Comparison of ENCODE assay signal across 28 cellular contexts in the genomic region with DNA sequence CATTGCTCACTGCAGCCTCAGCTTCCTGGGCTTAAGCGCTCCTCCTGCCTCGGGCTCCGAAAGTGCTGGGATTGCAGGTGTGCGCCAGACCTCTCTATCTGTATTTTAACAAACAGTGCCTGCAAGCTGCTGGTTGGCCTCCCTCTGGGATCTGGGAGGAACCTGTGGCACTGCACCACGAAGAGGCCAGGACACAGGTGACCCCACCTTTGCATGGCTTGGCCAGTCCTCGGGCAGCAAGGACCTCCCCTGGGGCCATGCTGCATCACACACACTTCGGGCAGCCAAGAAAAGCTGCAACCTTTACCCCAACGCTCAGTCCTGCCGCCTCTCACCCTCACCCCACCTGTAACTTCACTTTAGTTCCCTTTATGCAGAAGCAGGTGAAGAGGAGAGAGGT.
"Had no signal": no experiment of that assay in that cellular context is flagged by ENCODE, and none has a peak within 500 bp of the region (broad histone marks: within the 10 kb centered on the region; RNA-seq: fewer than 3 reads in every experiment).

No MANE protein-coding gene starts in this region.

- H3K9me3 Mint-ChIP-seq: activated B cell treated with CpG ODN at 0.5 μM for 24 hours; activated CD4-positive, alpha-beta T cell treated with anti-CD3 and anti-CD28 coated beads, Interleukin-2, amount 10 ng/mL, durations not matched to agents 24 days and 14 days; activated naive CD4-positive, alpha-beta T cell treated with anti-CD3 and anti-CD28 coated beads, Interleukin-2, amount 50 U/mL, for 72 hours; activated naive CD8-positive, alpha-beta T cell treated with anti-CD3 and anti-CD28 coated beads, Interleukin-2, amount 50 U/mL, for 24 hours; activated T-cell treated with anti-CD3 and anti-CD28 coated beads, Interleukin-2, amount 50 U/mL, for 24 hours; activated T-helper 1 cell treated with anti-CD3 and anti-CD28 coated beads, Interleukin-12 subunit alpha, Interleukin-12 subunit beta, Interleukin-2, Interleukin-4 antibody, amounts not matched to agents 30 ng/mL and 10 ng/mL and 1 ng/mL, durations not matched to agents 14 hours and 24 hours and 36 hours; brain; T-cell had no signal

- DNase-seq: activated B cell treated with CpG ODN at 0.5 μM for 24 hours; activated CD4-positive, alpha-beta T cell treated with anti-CD3 and anti-CD28 coated beads for 1 hour; activated CD4-positive, alpha-beta T cell treated with anti-CD3 and anti-CD28 coated beads, Interleukin-2, amount 10 ng/mL, durations not matched to agents 24 days and 14 days; activated CD4-positive, alpha-beta T cell treated with anti-CD3 and anti-CD28 coated beads, Interleukin-2, amount 50 U/mL, for 48 hours; activated effector memory CD4-positive, alpha-beta T cell treated with Interleukin-2 at 50 U/mL for 16 hours; activated naive CD4-positive, alpha-beta T cell treated with Interleukin-2 at 50 U/mL for 16 hours; activated naive CD8-positive, alpha-beta T cell treated with anti-CD3 and anti-CD28 coated beads, Interleukin-2, amount 50 U/mL, for 24 hours; activated T-cell treated with anti-CD3 and anti-CD28 coated beads, Interleukin-2, amount 50 U/mL, for 24 hours; amniotic stem cell; Kasumi-1; NCI-H1048; NCI-H1930; NCI-H2171; NCI-H345; NCI-H510A; NCI-H526 treated with DMSO at 0.1 percent for 48 hours; NCI-H82; NK-92 treated with Interleukin-12 subunit alpha and Interleukin-12 subunit beta, amount 100 ng/mL, for 24 hours; T-cell; T-helper 2 cell; T1000 had no signal

- H3K4me3 ChIP-seq: cardiac muscle cell, K562, SK-N-MC had no signal

- ATAC-seq: activated CD8-positive, alpha-beta memory T cell treated with anti-CD3 and anti-CD28 coated beads, Interleukin-2, amount 10 ng/mL, durations not matched to agents 7 days and 5 days; activated naive CD4-positive, alpha-beta T cell treated with anti-CD3 and anti-CD28 coated beads, Interleukin-2, amount 50 U/mL, for 72 hours; activated naive CD8-positive, alpha-beta T cell treated with anti-CD3 and anti-CD28 coated beads, Interleukin-2, amount 50 U/mL, for 24 hours; K562; T-cell had no signal

- H3K27me3 Mint-ChIP-seq: activated B cell treated with CpG ODN at 0.5 μM for 24 hours; activated CD4-positive, alpha-beta T cell treated with anti-CD3 and anti-CD28 coated beads, Interleukin-2, amount 10 ng/mL, durations not matched to agents 24 days and 14 days; activated CD8-positive, alpha-beta memory T cell treated with anti-CD3 and anti-CD28 coated beads, Interleukin-2, amount 10 ng/mL, durations not matched to agents 7 days and 5 days; activated naive CD8-positive, alpha-beta T cell treated with anti-CD3 and anti-CD28 coated beads, Interleukin-2, amount 50 U/mL, for 24 hours; brain; T-cell had no signal

- H3K4me3 Mint-ChIP-seq: activated B cell treated with CpG ODN at 0.5 μM for 24 hours; activated CD4-positive, alpha-beta T cell treated with anti-CD3 and anti-CD28 coated beads, Interleukin-2, amount 10 ng/mL, durations not matched to agents 24 days and 14 days; activated CD8-positive, alpha-beta memory T cell treated with anti-CD3 and anti-CD28 coated beads, Interleukin-2, amount 10 ng/mL, durations not matched to agents 7 days and 5 days; activated naive CD8-positive, alpha-beta T cell treated with anti-CD3 and anti-CD28 coated beads, Interleukin-2, amount 50 U/mL, for 24 hours; activated T-cell treated with anti-CD3 and anti-CD28 coated beads, Interleukin-2, amount 50 U/mL, for 24 hours; activated T-helper 1 cell treated with anti-CD3 and anti-CD28 coated beads, Interleukin-12 subunit alpha, Interleukin-12 subunit beta, Interleukin-2, Interleukin-4 antibody, amounts not matched to agents 30 ng/mL and 10 ng/mL and 1 ng/mL, durations not matched to agents 14 hours and 24 hours and 36 hours; brain; T-cell had no signal

- H3K4me1 Mint-ChIP-seq: activated B cell treated with CpG ODN at 0.5 μM for 24 hours; activated CD4-positive, alpha-beta T cell treated with anti-CD3 and anti-CD28 coated beads, Interleukin-2, amount 10 ng/mL, durations not matched to agents 24 days and 14 days; activated CD8-positive, alpha-beta memory T cell treated with anti-CD3 and anti-CD28 coated beads, Interleukin-2, amount 10 ng/mL, durations not matched to agents 7 days and 5 days; activated naive CD8-positive, alpha-beta T cell treated with anti-CD3 and anti-CD28 coated beads, Interleukin-2, amount 50 U/mL, for 24 hours; brain; T-cell had no signal

- H3K27me3 ChIP-seq: cardiac muscle cell had no signal

- H3K36me3 Mint-ChIP-seq: activated CD8-positive, alpha-beta memory T cell treated with anti-CD3 and anti-CD28 coated beads, Interleukin-2, amount 10 ng/mL, durations not matched to agents 7 days and 5 days; activated naive CD4-positive, alpha-beta T cell treated with anti-CD3 and anti-CD28 coated beads, Interleukin-2, amount 50 U/mL, for 72 hours; T-cell had no signal

- H3K27ac ChIP-seq: cardiac muscle cell, SK-N-MC had no signal

- H3K27ac Mint-ChIP-seq: activated B cell treated with CpG ODN at 0.5 μM for 24 hours; activated CD4-positive, alpha-beta T cell treated with anti-CD3 and anti-CD28 coated beads, Interleukin-2, amount 10 ng/mL, durations not matched to agents 24 days and 14 days; activated CD8-positive, alpha-beta memory T cell treated with anti-CD3 and anti-CD28 coated beads, Interleukin-2, amount 10 ng/mL, durations not matched to agents 7 days and 5 days; activated naive CD4-positive, alpha-beta T cell treated with anti-CD3 and anti-CD28 coated beads, Interleukin-2, amount 50 U/mL, for 72 hours; activated naive CD8-positive, alpha-beta T cell treated with anti-CD3 and anti-CD28 coated beads, Interleukin-2, amount 50 U/mL, for 24 hours; activated T-cell treated with anti-CD3 and anti-CD28 coated beads, Interleukin-2, amount 50 U/mL, for 24 hours; activated T-helper 1 cell treated with anti-CD3 and anti-CD28 coated beads, Interleukin-12 subunit alpha, Interleukin-12 subunit beta, Interleukin-2, Interleukin-4 antibody, amounts not matched to agents 30 ng/mL and 10 ng/mL and 1 ng/mL, durations not matched to agents 14 hours and 24 hours and 36 hours; brain; T-cell had no signal
